13 cellular contexts compared by ENCODE assay signal in the genomic region with DNA sequence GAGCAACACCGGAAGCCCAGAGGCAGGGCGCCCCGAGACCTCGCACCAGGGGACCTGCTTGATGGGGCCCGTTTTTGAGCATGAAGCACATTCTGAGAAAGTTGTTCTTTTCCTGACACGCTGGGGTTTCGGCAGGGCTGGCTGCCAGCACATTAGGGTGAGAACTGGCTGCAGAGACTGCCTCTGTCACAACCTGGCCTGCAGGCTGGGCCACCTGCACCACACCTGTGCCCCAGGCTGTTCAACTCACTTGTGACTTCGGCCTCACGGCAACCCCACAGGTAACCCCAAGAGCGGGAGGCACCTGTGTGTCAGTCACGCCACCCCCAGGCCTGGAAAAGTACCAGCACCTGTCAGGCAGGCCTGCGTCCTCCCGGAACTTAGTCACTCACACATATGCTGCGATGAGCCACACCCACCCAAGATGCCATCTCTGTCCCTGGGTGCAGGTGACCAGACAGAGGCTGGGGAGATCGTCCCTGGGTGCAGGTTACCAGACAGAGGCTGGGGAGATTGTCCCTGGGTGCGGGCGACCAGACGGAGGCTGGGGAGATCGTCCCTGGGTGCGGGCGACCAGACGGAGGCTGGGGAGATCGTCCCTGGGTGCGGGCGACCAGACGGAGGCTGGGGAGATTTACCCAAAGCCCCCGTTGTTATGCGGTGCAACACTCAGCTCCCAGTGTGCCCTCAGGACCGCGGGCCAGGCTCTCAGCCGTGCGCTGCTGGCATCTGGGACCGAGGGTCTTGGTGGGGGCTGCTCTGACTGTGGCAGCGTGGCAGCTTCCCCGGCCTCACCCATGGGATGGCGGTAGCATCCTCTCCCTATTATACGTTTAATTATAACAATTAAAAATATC.
A peak's percentile ranks its signal among the peaks of the same experiment; 100 is the strongest.
DNase-seq lines count a peak whose midpoint lies in the region; TF ChIP-seq lines count a peak whose summit lies in the region.
"Had no signal": no experiment of that assay in that cellular context is flagged by ENCODE, and none has a peak within 500 bp of the region (broad histone marks: within the 10 kb centered on the region; RNA-seq: fewer than 3 reads in every experiment).

No MANE protein-coding gene starts in this region.

- no peaks in the 10 kb centered on the region for H3K9me3 Mint-ChIP-seq in endodermal cell
- H3K9me3 Mint-ChIP-seq: dendritic cell treated with granulocyte-macrophage colony-stimulating factor and Interleukin-4, amounts not matched to agents 40 ng/mL and 50 ng/mL, for 4 days had no signal

- H3K9me3 ChIP-seq in endodermal cell (ENCODE audit: control insufficient read depth, low read length) (no peaks in the 10 kb centered on the region), mesenchymal stem cell (ENCODE audit: control insufficient read depth, low read length) (no peaks in the 10 kb centered on the region)
- H3K9me3 ChIP-seq: adrenal gland had no signal

- H3K9ac ChIP-seq in endodermal cell (ENCODE audit: extremely low read depth, low read length, poor library complexity, severe bottlenecking) (no peak overlapping the region), mesenchymal stem cell (ENCODE audit: low read length) (no peak overlapping the region)

- H2BK5ac ChIP-seq in mesenchymal stem cell (ENCODE audit: low read depth, low read length, poor library complexity, severe bottlenecking) = no peak overlapping the region

- no peak overlapping the region for H2BK12ac ChIP-seq in mesenchymal stem cell (ENCODE audit: low read length in 2 of 2)

- TF ChIP-seq CTCF in endodermal cell (conservative IDR thresholded peaks at IDR 0.05) = no peak

- H2AK5ac ChIP-seq in mesenchymal stem cell (ENCODE audit: low read length, severe bottlenecking) = no peak overlapping the region

- H3K27me3 Mint-ChIP-seq in endodermal cell (ENCODE audit: insufficient read depth) = no peaks in the 10 kb centered on the region

- H3K36me3 ChIP-seq in endodermal cell (ENCODE audit: control insufficient read depth, insufficient read depth, low read length) = no peaks in the 10 kb centered on the region
- no peaks in the 10 kb centered on the region for H3K36me3 ChIP-seq in mesenchymal stem cell (ENCODE audit: control insufficient read depth in 1 of 2, insufficient read depth in 2 of 2, low read depth in 1 of 2, low read length in 2 of 2)
- H3K36me3 ChIP-seq: adrenal gland had no signal

- H3K36me3 Mint-ChIP-seq in endodermal cell (ENCODE audit: low read depth) = no peaks in the 10 kb centered on the region
- H3K36me3 Mint-ChIP-seq: naive B cell had no signal

- no peak overlapping the region for H2BK15ac ChIP-seq in mesenchymal stem cell (ENCODE audit: low read depth, poor library complexity, severe bottlenecking)

- no peak overlapping the region for H2BK120ac ChIP-seq in mesenchymal stem cell (ENCODE audit: low read depth, low read length)

- no peak overlapping the region for H3K4me3 ChIP-seq in endodermal cell (ENCODE audit: low read length)
- no peak overlapping the region for H3K4me3 ChIP-seq in mesenchymal stem cell (ENCODE audit: insufficient read depth in 1 of 2, low read depth in 1 of 2, low read length in 2 of 2)
- H3K4me3 ChIP-seq: adrenal gland had no signal

- intact Hi-C loops in posterior vena cava (cut with DNase I) = no loop called here

- WGBS in endodermal cell (ENCODE audit: insufficient coverage in 1 of 2, insufficient read length in 1 of 2), 2 experiments = 87 to 89% methylated on average over 13 to 37 of the region's 37 CpGs
- WGBS in mesenchymal stem cell = 78% methylated on average over 36 of the region's 37 CpGs

- H3K4ac ChIP-seq in mesenchymal stem cell (ENCODE audit: low read depth in 1 of 2, low read length in 2 of 2) = no peak overlapping the region

- H3K27me3 ChIP-seq in endodermal cell (ENCODE audit: control insufficient read depth, insufficient read depth, low read length, poor library complexity, severe bottlenecking) = no peaks in the 10 kb centered on the region
- peaks cover 38 to 72% of the 10 kb centered on the region in 2 experiments for H3K27me3 ChIP-seq in mesenchymal stem cell (ENCODE audit: control insufficient read depth in 1 of 2, insufficient read depth in 1 of 2, low read length in 2 of 2)

- no peak overlapping the region for H3K27ac Mint-ChIP-seq in endodermal cell
- H3K27ac Mint-ChIP-seq: activated CD8-positive, alpha-beta T cell treated with anti-CD3 and anti-CD28 coated beads, Interleukin-2, amount 10 ng/mL, durations not matched to agents 7 days and 5 days; dendritic cell treated with granulocyte-macrophage colony-stimulating factor and Interleukin-4, amounts not matched to agents 40 ng/mL and 50 ng/mL, for 4 days; naive B cell had no signal

- no peak overlapping the region for H4K8ac ChIP-seq in mesenchymal stem cell (ENCODE audit: low read length)

- DNase-seq in SIG-M5 treated with dmso at 0.1 percent for 504 hours (lab: John Stamatoyannopoulos, UW; ENCODE audit: unreplicated experiment) (peak; percentile 77), SIG-M5 (lab: John Stamatoyannopoulos, UW) (no peak), NCI-H748 (lab: John Stamatoyannopoulos, UW; ENCODE audit: unreplicated experiment) (peak; percentile 82), endodermal cell (peak; percentile 46), posterior vena cava (ENCODE audit: low spot score) (peak; percentile 74), iPS-NIHi7 (ENCODE audit: extremely low spot score) (no peak), mesenchymal stem cell (no peak)
- DNase-seq in NK-92 treated with Interleukin-12 subunit alpha and Interleukin-12 subunit beta, amount 100 ng/mL, for 24 hours (lab: John Stamatoyannopoulos, UW) = no peak
- DNase-seq: 8988T; activated CD8-positive, alpha-beta T cell treated with anti-CD3 and anti-CD28 coated beads, Interleukin-2, amount 10 ng/mL, durations not matched to agents 7 days and 5 days; naive B cell had no signal

- H3K27ac ChIP-seq in endodermal cell (ENCODE audit: low read depth, low read length) (no peak overlapping the region), mesenchymal stem cell (ENCODE audit: low read length, poor library complexity, severe bottlenecking) (no peak overlapping the region)
- H3K27ac ChIP-seq: adrenal gland had no signal

- no peak overlapping the region for H3K4me3 Mint-ChIP-seq in endodermal cell
- H3K4me3 Mint-ChIP-seq: activated CD8-positive, alpha-beta T cell treated with anti-CD3 and anti-CD28 coated beads, Interleukin-2, amount 10 ng/mL, durations not matched to agents 7 days and 5 days; dendritic cell treated with granulocyte-macrophage colony-stimulating factor and Interleukin-4, amounts not matched to agents 40 ng/mL and 50 ng/mL, for 4 days; naive B cell had no signal

- no peak overlapping the region for H3K4me2 ChIP-seq in mesenchymal stem cell (ENCODE audit: low read length, poor library complexity, severe bottlenecking)

- no peak overlapping the region for H3K14ac ChIP-seq in mesenchymal stem cell (ENCODE audit: low read length in 2 of 2)

- H3K79me1 ChIP-seq in mesenchymal stem cell (replicated peaks; ENCODE audit: low read length, poor library complexity, severe bottlenecking) = no peaks in the 10 kb centered on the region

- H3K4me1 ChIP-seq in endodermal cell (ENCODE audit: control insufficient read depth, insufficient read depth, low read length) (no peaks in the 10 kb centered on the region), mesenchymal stem cell (ENCODE audit: control insufficient read depth, insufficient read depth, low read depth, low read length) (no peaks in the 10 kb centered on the region)
- H3K4me1 ChIP-seq: adrenal gland had no signal

- no peak overlapping the region for H3K18ac ChIP-seq in mesenchymal stem cell (ENCODE audit: low read depth in 1 of 2, low read length in 2 of 2)

- H3K23ac ChIP-seq in mesenchymal stem cell (ENCODE audit: low read length in 2 of 2) = no peak overlapping the region

- H3K4me1 Mint-ChIP-seq in endodermal cell = no peaks in the 10 kb centered on the region
- H3K4me1 Mint-ChIP-seq: naive B cell had no signal

- no peak overlapping the region for H4K91ac ChIP-seq in mesenchymal stem cell (ENCODE audit: low read length)

- H2AFZ ChIP-seq in mesenchymal stem cell (ENCODE audit: low read depth, low read length) = no peak overlapping the region

Comparison
In these comparisons a context has a peak if more than half of its experiments do, and no peak if none do; other contexts are left out.
1. DNase-seq: peak in SIG-M5 treated with dmso at 0.1 percent for 504 hours (single experiment), NCI-H748 (single experiment), endodermal cell (single experiment) and posterior vena cava (single experiment); none in SIG-M5 (single experiment), NK-92 treated with Interleukin-12 subunit alpha and Interleukin-12 subunit beta, amount 100 ng/mL, for 24 hours (single experiment), iPS-NIHi7 (single experiment) and mesenchymal stem cell (single experiment).